8 cellular contexts compared by ENCODE assay signal in the genomic region with DNA sequence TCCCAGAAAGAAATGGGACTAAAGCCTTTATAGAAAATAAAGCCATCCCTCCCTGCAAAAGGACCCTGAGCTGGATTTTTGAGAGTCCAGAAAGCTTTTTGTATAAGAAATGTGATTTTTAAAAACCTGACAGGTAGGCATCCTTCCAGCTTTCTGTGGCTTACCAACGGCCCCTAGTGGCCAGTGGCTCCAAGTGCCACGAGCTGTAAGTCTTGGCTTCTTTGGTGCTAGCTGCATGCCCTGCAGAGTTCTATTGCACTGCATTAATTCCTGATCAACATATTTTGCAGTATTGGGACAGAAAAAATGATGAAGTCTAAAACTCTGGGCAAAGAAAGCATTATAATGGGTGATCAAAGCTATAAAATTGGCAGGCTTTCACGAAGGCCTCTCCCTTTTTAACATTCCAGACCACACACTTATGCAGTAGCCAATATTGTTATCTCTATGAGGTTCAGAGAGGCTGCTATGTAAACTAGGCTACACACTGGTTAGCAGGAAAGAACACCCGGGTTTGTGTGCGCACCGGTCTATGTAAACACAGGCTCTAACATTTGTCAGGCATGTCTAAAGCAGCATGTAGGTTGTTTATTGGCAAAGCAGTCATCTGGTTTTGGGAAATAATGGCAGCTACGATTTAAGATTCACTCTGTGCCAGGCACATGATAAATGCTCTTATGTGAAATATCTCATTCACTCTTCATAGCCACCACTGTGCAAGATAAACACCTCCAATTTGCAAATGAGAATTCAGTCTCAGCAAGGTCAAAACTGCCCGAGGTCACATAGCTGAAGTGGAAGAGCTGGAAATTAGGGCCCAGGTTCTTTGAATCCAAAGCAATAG. TPM values are rescaled to one million over a fixed set of nuclear protein-coding genes. Genes with fewer than 3 reads are reported as not detected.
A peak's percentile ranks its signal among the peaks of the same experiment; 100 is the strongest.
DNase-seq lines count a peak whose midpoint lies in the region; ATAC-seq, FAIRE-seq and TF ChIP-seq lines count a peak whose summit lies in the region.

No MANE protein-coding gene starts in this region.

- peak overlapping the region in 1 of 10 donors; percentile 20 for H3K27ac ChIP-seq in heart right ventricle
- H3K27ac ChIP-seq in small intestine (ENCODE audit: low read depth in 1 of 2, low read length in 1 of 2), result no peak overlapping the region
- H3K27ac ChIP-seq in uterus, result no peak overlapping the region

- FAIRE-seq in small intestine (lab: Jason Lieb, UNC), result no peak

- ATAC-seq in HG02642 (IDR thresholded peaks at IDR 0.05; ENCODE audit: poor library complexity, unreplicated experiment), result peak; percentile 95
- ATAC-seq in activated T-cell treated with anti-CD3 and anti-CD28 coated beads, Interleukin-2, amount 50 U/mL, for 72 hours (replicated peaks in 1 of 2), result no peak
- peak in 6 of 8 donors; percentile 50 to 85 (median 72) for ATAC-seq in heart right ventricle

- no peaks in the 10 kb centered on the region for H3K27me3 ChIP-seq in heart right ventricle
- no peaks in the 10 kb centered on the region for H3K27me3 ChIP-seq in small intestine (ENCODE audit: control insufficient read depth in 2 of 2, insufficient read depth in 2 of 2, low read length in 2 of 2)
- no peaks in the 10 kb centered on the region for H3K27me3 ChIP-seq in uterus

- TF ChIP-seq CTCF in AG10803 (conservative IDR thresholded peaks at IDR 0.05; ENCODE audit: low read length), result peak; percentile 51
- peak; percentile 92 for TF ChIP-seq CTCF in GM12875 (IDR thresholded peaks at IDR 0.05; ENCODE audit: borderline replicate concordance, insufficient read depth, low read depth, low read length)
- peak; percentile 59 to 83 (median 76) for TF ChIP-seq CTCF in heart right ventricle (IDR thresholded peaks at IDR 0.05)
- no peak for TF ChIP-seq CTCF in uterus (IDR thresholded peaks at IDR 0.05)

- H3K9me3 Mint-ChIP-seq in activated T-cell treated with anti-CD3 and anti-CD28 coated beads, Interleukin-2, amount 50 U/mL, for 72 hours, result no peaks in the 10 kb centered on the region

- no peaks in the 10 kb centered on the region for H3K27me3 Mint-ChIP-seq in activated T-cell treated with anti-CD3 and anti-CD28 coated beads, Interleukin-2, amount 50 U/mL, for 72 hours (ENCODE audit: low read depth)

- WGBS in heart right ventricle, 2 donors, result 21 to 23% methylated on average over 8 of the region's 8 CpGs
- WGBS in small intestine, 3 donors, result 21 to 27% (median 23%) methylated on average over 8 of the region's 8 CpGs

- H3K4me3 Mint-ChIP-seq in activated T-cell treated with anti-CD3 and anti-CD28 coated beads, Interleukin-2, amount 50 U/mL, for 72 hours, result no peak overlapping the region

- DNase-seq in AG10803 (ENCODE audit: low read depth) (peak; percentile 3), NCI-H2029 treated with DMSO at 0.1 percent for 48 hours (lab: John Stamatoyannopoulos, UW) (peak; percentile 76), heart right ventricle (peak; percentile 10 to 28), small intestine (peak; percentile 41), uterus (no peak)
- DNase-seq in activated T-cell treated with anti-CD3 and anti-CD28 coated beads, Interleukin-2, amount 50 U/mL, for 72 hours, result peak; percentile 16 to 29

- intact Hi-C loops in heart right ventricle (cut with DNase I), result loop anchor here in 5 of 10 donors (5.0 to 10.0 kb wide), 4 partner anchors 205 to 528 kb away; no protein-coding TSS in a partner anchor
- intact Hi-C loops in uterus (cut with DNase I; ENCODE audit: low total_unique reads), result no loop called here

- H3K4me3 ChIP-seq in AG10803 (ENCODE audit: low read length) (no peak overlapping the region), GM12875 (ENCODE audit: low read depth, low read length) (no peak overlapping the region), heart right ventricle (no peak overlapping the region), small intestine (ENCODE audit: low read depth in 1 of 2, low read length in 2 of 2) (no peak overlapping the region), uterus (no peak overlapping the region)

- H3K9me3 ChIP-seq in heart right ventricle, result no peaks in the 10 kb centered on the region
- no peaks in the 10 kb centered on the region for H3K9me3 ChIP-seq in small intestine (ENCODE audit: control insufficient read depth, low read depth)
- H3K9me3 ChIP-seq in uterus, result no peaks in the 10 kb centered on the region

- H3K36me3 ChIP-seq in heart right ventricle (no peaks in the 10 kb centered on the region), small intestine (ENCODE audit: control insufficient read depth in 2 of 2, insufficient read depth in 2 of 2, low read length in 2 of 2) (no peaks in the 10 kb centered on the region), uterus (no peaks in the 10 kb centered on the region)

- peaks cover 0 to 11% (median 5%) of the 10 kb centered on the region in 9 donors for H3K4me1 ChIP-seq in heart right ventricle
- H3K4me1 ChIP-seq in small intestine (ENCODE audit: control insufficient read depth in 2 of 2, insufficient read depth in 1 of 2, low read depth in 1 of 2, low read length in 1 of 2), result no peaks in the 10 kb centered on the region
- no peaks in the 10 kb centered on the region for H3K4me1 ChIP-seq in uterus

- no peak for TF ChIP-seq POLR2A in uterus (IDR thresholded peaks at IDR 0.05)

- H3K27ac Mint-ChIP-seq in activated T-cell treated with anti-CD3 and anti-CD28 coated beads, Interleukin-2, amount 50 U/mL, for 72 hours, result no peak overlapping the region

- H3K4me1 Mint-ChIP-seq in activated T-cell treated with anti-CD3 and anti-CD28 coated beads, Interleukin-2, amount 50 U/mL, for 72 hours (ENCODE audit: low read depth), result no peaks in the 10 kb centered on the region

- H3K36me3 Mint-ChIP-seq in activated T-cell treated with anti-CD3 and anti-CD28 coated beads, Interleukin-2, amount 50 U/mL, for 72 hours (ENCODE audit: insufficient read depth in 2 of 2), result no peaks in the 10 kb centered on the region

RNA-seq across cellular contexts. Expression of a gene that starts 55.2 kb away (rescaled TPM):
- not detected for total RNA-seq in activated T-cell treated with anti-CD3 and anti-CD28 coated beads, Interleukin-2, amount 50 U/mL, for 72 hours
- total RNA-seq in heart right ventricle (under 1 TPM in 1 of 10 donors, not detected in 9; 0.15 TPM), uterus (not detected)
- polyA plus RNA-seq in heart right ventricle (not detected), small intestine (under 1 TPM in 1 of 3 donors, not detected in 2; 0.40 TPM)

Comparison
In these comparisons a context has a peak if more than half of its experiments do, and no peak if none do; other contexts are left out.
1. DNase-seq: peak in AG10803 (single experiment), NCI-H2029 treated with DMSO at 0.1 percent for 48 hours (single experiment), activated T-cell treated with anti-CD3 and anti-CD28 coated beads, Interleukin-2, amount 50 U/mL, for 72 hours (2 of 2), heart right ventricle (2 of 2) and small intestine (single experiment); none in uterus (0 of 2).
2. CTCF ChIP-seq: peak in AG10803 (single experiment), GM12875 (single experiment) and heart right ventricle (9 of 9); none in uterus (0 of 4).
3. ATAC-seq: peak in HG02642 (single experiment) and heart right ventricle (6 of 8); none in activated T-cell treated with anti-CD3 and anti-CD28 coated beads, Interleukin-2, amount 50 U/mL, for 72 hours (0 of 2).